10 cellular contexts compared by ENCODE assay signal in the genomic region with DNA sequence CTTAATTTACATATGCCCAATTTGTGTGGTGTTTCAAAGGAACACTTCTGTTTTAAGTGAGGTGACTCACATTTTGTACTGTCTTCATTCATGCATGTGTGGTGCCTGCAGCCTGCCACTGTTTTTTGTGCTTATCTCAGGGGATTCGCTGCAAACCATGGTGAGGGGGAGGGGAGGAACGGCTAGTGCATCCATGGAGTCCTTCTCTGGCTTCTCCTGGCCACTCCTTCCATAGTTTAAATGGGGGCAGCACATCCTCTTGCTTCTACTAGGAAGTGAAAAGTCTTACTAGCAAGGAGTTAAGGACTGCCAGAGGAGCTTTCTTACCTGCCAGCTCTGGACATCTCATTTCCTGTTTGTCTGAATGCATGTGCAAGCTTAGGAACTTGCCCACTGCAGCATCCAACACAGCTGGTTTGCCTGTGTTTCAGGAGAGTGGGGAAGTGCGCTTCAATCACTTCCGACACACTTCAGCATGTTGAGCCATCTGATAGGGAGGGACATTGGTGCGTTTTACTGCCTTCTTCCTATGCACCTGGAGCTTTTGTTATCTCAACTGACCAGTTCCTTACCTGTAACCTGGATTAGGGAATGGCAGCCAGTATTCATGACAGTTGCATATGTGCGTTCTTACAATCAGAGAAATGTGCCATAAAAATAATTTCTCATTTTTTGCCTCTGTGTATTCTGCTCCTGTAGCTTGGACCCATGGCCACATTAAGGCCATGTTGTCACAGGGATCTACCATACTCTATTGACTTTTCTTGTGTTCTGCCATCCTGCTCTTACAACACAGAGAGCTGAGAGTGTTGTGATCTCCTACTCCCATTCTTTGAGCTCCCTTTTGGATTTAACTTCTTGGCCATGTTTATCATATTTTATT.
A peak's percentile ranks its signal among the peaks of the same experiment; 100 is the strongest.
DNase-seq lines count a peak whose midpoint lies in the region; ATAC-seq and TF ChIP-seq lines count a peak whose summit lies in the region.
"Had no signal": no experiment of that assay in that cellular context is flagged by ENCODE, and none has a peak within 500 bp of the region (broad histone marks: within the 10 kb centered on the region; RNA-seq: fewer than 3 reads in every experiment).

No MANE protein-coding gene starts in this region.

- H3K27me3 ChIP-seq in Karpas-422 (ENCODE audit: low read length) (no peaks in the 10 kb centered on the region), endodermal cell (ENCODE audit: control insufficient read depth, insufficient read depth, low read length, poor library complexity, severe bottlenecking) (no peaks in the 10 kb centered on the region), vagina (no peaks in the 10 kb centered on the region), testis (no peaks in the 10 kb centered on the region)

- H3K4me3 ChIP-seq in Karpas-422 (ENCODE audit: low read length) = peak overlapping the region; percentile 47
- H3K4me3 ChIP-seq in endodermal cell (ENCODE audit: low read length) = no peak overlapping the region
- H3K4me3 ChIP-seq in vagina = no peak overlapping the region
- no peak overlapping the region for H3K4me3 ChIP-seq in testis
- H3K4me3 ChIP-seq: lung had no signal

- H3K27me3 Mint-ChIP-seq in endodermal cell (ENCODE audit: insufficient read depth) = no peaks in the 10 kb centered on the region

- peak overlapping the region; percentile 73 for H3K4me2 ChIP-seq in Karpas-422 (ENCODE audit: low read depth, low read length, poor library complexity, severe bottlenecking)

- 70 to 94% methylated on average over 4 to 6 of the region's 6 CpGs for WGBS in endodermal cell (ENCODE audit: insufficient coverage in 1 of 2, insufficient read length in 1 of 2), 2 experiments
- WGBS in testis, 2 donors = 73 to 77% methylated on average over 6 of the region's 6 CpGs

- peaks cover 2% of the 10 kb centered on the region for H3K36me3 Mint-ChIP-seq in endodermal cell (ENCODE audit: low read depth)

- H3K4me1 ChIP-seq in Karpas-422 (ENCODE audit: low read length) (peaks cover 98% of the 10 kb centered on the region), endodermal cell (ENCODE audit: control insufficient read depth, insufficient read depth, low read length) (peaks cover 18% of the 10 kb centered on the region), vagina (peaks cover 56% of the 10 kb centered on the region), testis (peaks cover 14% of the 10 kb centered on the region)

- peak overlapping the region; percentile 93 for H3K27ac ChIP-seq in Karpas-422 (ENCODE audit: low read length)
- H3K27ac ChIP-seq in endodermal cell (ENCODE audit: low read depth, low read length) = no peak overlapping the region
- H3K27ac ChIP-seq in vagina = no peak overlapping the region
- no peak overlapping the region for H3K27ac ChIP-seq in testis

- peak overlapping the region; percentile 3 for H3K4me3 Mint-ChIP-seq in endodermal cell
- H3K4me3 Mint-ChIP-seq: T-helper 1 cell treated with Interleukin-12 subunit alpha and Interleukin-12 subunit beta and Interleukin-4 antibody, amounts not matched to agents 30 μg/mL and 1 μg/mL, for 36 hours had no signal

- H3K36me3 ChIP-seq in Karpas-422 (ENCODE audit: insufficient read depth, low read length) = no peaks in the 10 kb centered on the region
- no peaks in the 10 kb centered on the region for H3K36me3 ChIP-seq in endodermal cell (ENCODE audit: control insufficient read depth, insufficient read depth, low read length)
- no peaks in the 10 kb centered on the region for H3K36me3 ChIP-seq in vagina
- H3K36me3 ChIP-seq in testis (ENCODE audit: low read depth, missing control alignments) = no peaks in the 10 kb centered on the region

- no peaks in the 10 kb centered on the region for H4K20me1 ChIP-seq in Karpas-422 (ENCODE audit: insufficient read depth, low read depth, low read length)

- H3K9me3 ChIP-seq in Karpas-422 (ENCODE audit: low read length) = no peaks in the 10 kb centered on the region
- no peaks in the 10 kb centered on the region for H3K9me3 ChIP-seq in endodermal cell (ENCODE audit: control insufficient read depth, low read length)
- H3K9me3 ChIP-seq in vagina = no peaks in the 10 kb centered on the region
- H3K9me3 ChIP-seq in testis = no peaks in the 10 kb centered on the region

- H3K9ac ChIP-seq in Karpas-422 (ENCODE audit: low read length) = peak overlapping the region; percentile 45
- H3K9ac ChIP-seq in endodermal cell (ENCODE audit: extremely low read depth, low read length, poor library complexity, severe bottlenecking) = no peak overlapping the region

- H3K4me1 Mint-ChIP-seq in endodermal cell = peaks cover 56% of the 10 kb centered on the region

- TF ChIP-seq POLR2A in vagina (IDR thresholded peaks at IDR 0.05) = no peak
- TF ChIP-seq POLR2A in testis (IDR thresholded peaks at IDR 0.05) = no peak

- intact Hi-C loops in vagina (cut with DNase I) (no loop called here), testis (cut with DNase I; ENCODE audit: low total_unique reads) (no loop called here)

- ATAC-seq in GM18861 (IDR thresholded peaks at IDR 0.05; ENCODE audit: unreplicated experiment) = peak; percentile 54
- ATAC-seq in GM21737 (IDR thresholded peaks at IDR 0.05; ENCODE audit: unreplicated experiment) = peak; percentile 81

- peak overlapping the region; percentile 59 for H3K27ac Mint-ChIP-seq in endodermal cell
- H3K27ac Mint-ChIP-seq: T-helper 1 cell treated with Interleukin-12 subunit alpha and Interleukin-12 subunit beta and Interleukin-4 antibody, amounts not matched to agents 30 μg/mL and 1 μg/mL, for 36 hours had no signal

- H2AFZ ChIP-seq in Karpas-422 (ENCODE audit: low read length) = no peak overlapping the region

- DNase-seq in Karpas-422 = peak; percentile 86
- peak; percentile 70 for DNase-seq in endodermal cell
- DNase-seq in vagina (ENCODE audit: extremely low spot score in 2 of 2) = no peak
- no peak for DNase-seq in testis
- DNase-seq in SW480 (ENCODE audit: low spot score) = no peak
- no peak for DNase-seq in cerebellar cortex (ENCODE audit: low spot score)

- no peak for TF ChIP-seq CTCF in endodermal cell (conservative IDR thresholded peaks at IDR 0.05)
- TF ChIP-seq CTCF in vagina (IDR thresholded peaks at IDR 0.05) = no peak
- no peak for TF ChIP-seq CTCF in testis (IDR thresholded peaks at IDR 0.05)

- H3K79me2 ChIP-seq in Karpas-422 (ENCODE audit: low read length) = peaks cover 100% of the 10 kb centered on the region

- no peaks in the 10 kb centered on the region for H3K9me2 ChIP-seq in Karpas-422 (replicated peaks; ENCODE audit: insufficient read depth, low read length)

- H3K9me3 Mint-ChIP-seq in endodermal cell = no peaks in the 10 kb centered on the region
- H3K9me3 Mint-ChIP-seq: T-helper 1 cell treated with Interleukin-12 subunit alpha and Interleukin-12 subunit beta and Interleukin-4 antibody, amounts not matched to agents 30 μg/mL and 1 μg/mL, for 36 hours had no signal

Comparison
In these comparisons a context has a peak if more than half of its experiments do, and no peak if none do; other contexts are left out.
1. DNase-seq: peak in Karpas-422 (single experiment) and endodermal cell (single experiment); none in vagina (0 of 2), testis (single experiment), SW480 (single experiment) and cerebellar cortex (single experiment).